Comparison of ENCODE assay signal across 5 cellular contexts in genomic region chr13:36831291-36831690, GRCh38.
"Had no signal": no experiment of that assay in that cellular context is flagged by ENCODE, and none has a peak within 500 bp of the region (broad histone marks: within the 10 kb centered on the region; RNA-seq: fewer than 3 reads in every experiment).

No MANE protein-coding gene starts in this region.

- H3K4me3 ChIP-seq: K562 had no signal

- DNase-seq: IMR-90, KBM-7 had no signal

- ATAC-seq: HepG2, K562 had no signal

- H3K27ac ChIP-seq: HL-60 had no signal
